8 cellular contexts compared by ENCODE assay signal in genomic region chr5:36688722-36689121, GRCh38.
DNase-seq lines count a peak whose midpoint lies in the region; ATAC-seq and TF ChIP-seq lines count a peak whose summit lies in the region.

No MANE protein-coding gene starts in this region.

- peaks cover 37% of the 10 kb centered on the region for H3K4me1 Mint-ChIP-seq in type B pancreatic cell (ENCODE audit: unreplicated experiment)
- peaks cover 21 to 39% of the 10 kb centered on the region in 2 donors for H3K4me1 Mint-ChIP-seq in stimulated activated naive B cell treated with anti-CD40 and anti-IgM and Interleukin-4, amounts not matched to agents 10 μg/mL and 1 μg/mL and 100 μg/mL, for 72 hours

- TF ChIP-seq CTCF in left ventricle myocardium inferior (IDR thresholded peaks at IDR 0.05; ENCODE audit: borderline replicate concordance) (peak; percentile 32), right atrium auricular region (IDR thresholded peaks at IDR 0.05) (peak in 1 of 2 donors; percentile 21), dorsolateral prefrontal cortex (IDR thresholded peaks at IDR 0.05 in 54 of 56, conservative IDR thresholded peaks at IDR 0.05 in 2 of 56; ENCODE audit: low read depth in 1 of 56, partially characterized antibody in 56 of 56) (peak in 40 of 56 donors; percentile 6 to 58 (median 34)), type B pancreatic cell (conservative IDR thresholded peaks at IDR 0.05) (peak; percentile 61)

- H3K9me3 ChIP-seq in left ventricle myocardium inferior (replicated peaks) (no peaks in the 10 kb centered on the region), right atrium auricular region (no peaks in the 10 kb centered on the region)

- H3K4me3 Mint-ChIP-seq in type B pancreatic cell = peak overlapping the region; percentile 47
- no peak overlapping the region for H3K4me3 Mint-ChIP-seq in stimulated activated naive B cell treated with anti-CD40 and anti-IgM and Interleukin-4, amounts not matched to agents 10 μg/mL and 1 μg/mL and 100 μg/mL, for 72 hours

- H3K27me3 Mint-ChIP-seq in type B pancreatic cell = peaks cover 31% of the 10 kb centered on the region
- H3K27me3 Mint-ChIP-seq in stimulated activated naive B cell treated with anti-CD40 and anti-IgM and Interleukin-4, amounts not matched to agents 10 μg/mL and 1 μg/mL and 100 μg/mL, for 72 hours = no peaks in the 10 kb centered on the region

- H3K36me3 ChIP-seq in left ventricle myocardium inferior = peaks cover 5% of the 10 kb centered on the region
- peaks cover 10% of the 10 kb centered on the region for H3K36me3 ChIP-seq in right atrium auricular region

- H3K4me1 ChIP-seq in left ventricle myocardium inferior = peaks cover 49% of the 10 kb centered on the region
- peaks cover 0 to 28% of the 10 kb centered on the region in 2 donors for H3K4me1 ChIP-seq in right atrium auricular region

- intact Hi-C loops in left ventricle myocardium inferior (cut with micrococcal nuclease) (no loop called here), dorsolateral prefrontal cortex (cut with DNase I) (no loop called here)

- DNase-seq in left ventricle myocardium inferior (no peak), right atrium auricular region (ENCODE audit: low spot score) (no peak), NCI-H460 (ENCODE audit: extremely low read depth, low read depth) (peak; percentile 30), dorsolateral prefrontal cortex (no peak), type B pancreatic cell (ENCODE audit: extremely low spot score, unreplicated experiment) (no peak), middle frontal gyrus (ENCODE audit: extremely low spot score, low spot score) (no peak)
- DNase-seq in stimulated activated naive B cell treated with anti-CD40 and anti-IgM and Interleukin-4, amounts not matched to agents 10 μg/mL and 1 μg/mL and 100 μg/mL, for 72 hours = no peak

- no peak for ATAC-seq in stimulated activated naive B cell treated with anti-CD40 and anti-IgM and Interleukin-4, amounts not matched to agents 10 μg/mL and 1 μg/mL and 100 μg/mL, for 72 hours (replicated peaks)
- ATAC-seq in GM21619 (IDR thresholded peaks at IDR 0.05; ENCODE audit: unreplicated experiment) = no peak

- H3K27ac ChIP-seq in left ventricle myocardium inferior (replicated peaks) (no peak overlapping the region), right atrium auricular region (no peak overlapping the region), dorsolateral prefrontal cortex (peak overlapping the region in 56 of 59 donors; percentile 9 to 97 (median 92))

- peak overlapping the region; percentile 39 for H3K27ac Mint-ChIP-seq in type B pancreatic cell
- no peak overlapping the region for H3K27ac Mint-ChIP-seq in stimulated activated naive B cell treated with anti-CD40 and anti-IgM and Interleukin-4, amounts not matched to agents 10 μg/mL and 1 μg/mL and 100 μg/mL, for 72 hours

- no peak overlapping the region for H3K4me3 ChIP-seq in left ventricle myocardium inferior
- no peak overlapping the region for H3K4me3 ChIP-seq in right atrium auricular region
- no peak overlapping the region for H3K4me3 ChIP-seq in dorsolateral prefrontal cortex

- no peaks in the 10 kb centered on the region for H3K9me3 Mint-ChIP-seq in type B pancreatic cell
- H3K9me3 Mint-ChIP-seq in stimulated activated naive B cell treated with anti-CD40 and anti-IgM and Interleukin-4, amounts not matched to agents 10 μg/mL and 1 μg/mL and 100 μg/mL, for 72 hours = no peaks in the 10 kb centered on the region

- no peaks in the 10 kb centered on the region for H3K36me3 Mint-ChIP-seq in type B pancreatic cell
- H3K36me3 Mint-ChIP-seq in stimulated activated naive B cell treated with anti-CD40 and anti-IgM and Interleukin-4, amounts not matched to agents 10 μg/mL and 1 μg/mL and 100 μg/mL, for 72 hours = no peaks in the 10 kb centered on the region

- H3K27me3 ChIP-seq in left ventricle myocardium inferior (ENCODE audit: low read depth) (peaks cover 6% of the 10 kb centered on the region), right atrium auricular region (no peaks in the 10 kb centered on the region), dorsolateral prefrontal cortex (no peaks in the 10 kb centered on the region)

Comparison
In these comparisons a context has a peak if more than half of its experiments do, and no peak if none do; other contexts are left out.
1. H3K27ac ChIP-seq: peak in dorsolateral prefrontal cortex (56 of 59); none in left ventricle myocardium inferior (single experiment) and right atrium auricular region (0 of 2).